1 cellular context compared by ENCODE assay signal in genomic region chr19:48961673-48962028, GRCh38.
A peak's percentile ranks its signal among the peaks of the same experiment; 100 is the strongest.
TF ChIP-seq lines count a peak whose summit lies in the region.

No MANE protein-coding gene starts in this region.

TF ChIP-seq in HepG2, 621 proteins besides CTCF, POLR2A, EP300 and RAD21 (continued from another document and continues in another):
- TF ChIP-seq JUND (CRISPR knock-in tag; IDR thresholded peaks at IDR 0.05) (no peak), HINFP (CRISPR knock-in tag; IDR thresholded peaks at IDR 0.05; ENCODE audit: low read depth) (0 out of 2 replicates have a peak, but pooled peaks have one; percentile 17), MIXL1 (CRISPR knock-in tag; IDR thresholded peaks at IDR 0.05) (no peak), BRD4 (CRISPR knock-in tag; IDR thresholded peaks at IDR 0.05) (0 out of 2 replicates have a peak, but pooled peaks have one; percentile 3), RFX1 (IDR thresholded peaks at IDR 0.05) (no peak), ZNF672 (CRISPR knock-in tag; IDR thresholded peaks at IDR 0.05) (no peak), HNRNPK (IDR thresholded peaks at IDR 0.05; ENCODE audit: low read depth, low read length, poor library complexity, severe bottlenecking) (no peak), NCOA5 (CRISPR knock-in tag; IDR thresholded peaks at IDR 0.05) (no peak), ZBTB21 (CRISPR knock-in tag; IDR thresholded peaks at IDR 0.05) (no peak), SCMH1 (CRISPR knock-in tag; IDR thresholded peaks at IDR 0.05; ENCODE audit: borderline replicate concordance) (no peak), ZNF839 (CRISPR knock-in tag; IDR thresholded peaks at IDR 0.05; ENCODE audit: borderline replicate concordance) (no peak), AKNA (CRISPR knock-in tag; IDR thresholded peaks at IDR 0.05; ENCODE audit: borderline replicate concordance) (no peak), RBM39 (IDR thresholded peaks at IDR 0.05; ENCODE audit: low read depth, low read length, poor library complexity, severe bottlenecking) (no peak), ZNF275 (CRISPR knock-in tag; IDR thresholded peaks at IDR 0.05; ENCODE audit: borderline replicate concordance) (no peak), PRMT3 (CRISPR knock-in tag; IDR thresholded peaks at IDR 0.05; ENCODE audit: borderline replicate concordance, low read depth) (no peak), ZNF879 (CRISPR knock-in tag; IDR thresholded peaks at IDR 0.05) (0 out of 2 replicates have a peak, but pooled peaks have one; percentile 53), LCORL (IDR thresholded peaks at IDR 0.05) (no peak), LCORL (CRISPR knock-in tag; IDR thresholded peaks at IDR 0.05) (no peak), IKZF4 (CRISPR knock-in tag; IDR thresholded peaks at IDR 0.05; ENCODE audit: borderline replicate concordance, low read depth, not compliant biosample characterization) (peak; percentile 25), PITX1 (CRISPR knock-in tag; IDR thresholded peaks at IDR 0.05) (no peak), ZMAT3 (CRISPR knock-in tag; conservative IDR thresholded peaks at IDR 0.05) (0 out of 2 replicates have a peak, but pooled peaks have one; percentile 20), ZNF142 (CRISPR knock-in tag; IDR thresholded peaks at IDR 0.05) (peak; percentile 6; the same call in 1 of the 2 replicates), CEBPZ (IDR thresholded peaks at IDR 0.05; ENCODE audit: low read length) (no peak), ZNF564 (CRISPR knock-in tag; IDR thresholded peaks at IDR 0.05) (no peak), BRCA1 (CRISPR knock-in tag; IDR thresholded peaks at IDR 0.05) (no peak), ZNF639 (CRISPR knock-in tag; conservative IDR thresholded peaks at IDR 0.05) (no peak), ZNF280B (CRISPR knock-in tag; IDR thresholded peaks at IDR 0.05; ENCODE audit: borderline replicate concordance) (no peak), SALL2 (CRISPR knock-in tag; IDR thresholded peaks at IDR 0.05) (no peak), TMF1 (CRISPR knock-in tag; IDR thresholded peaks at IDR 0.05; ENCODE audit: low read depth) (no peak), ZNF160 (CRISPR knock-in tag; IDR thresholded peaks at IDR 0.05) (no peak), ZNF225 (CRISPR knock-in tag; IDR thresholded peaks at IDR 0.05) (no peak; the same call in 1 of the 2 replicates), HNRNPL (IDR thresholded peaks at IDR 0.05; ENCODE audit: low read depth, low read length) (no peak), ZNF776 (CRISPR knock-in tag; IDR thresholded peaks at IDR 0.05) (no peak), ZSCAN12 (CRISPR knock-in tag; IDR thresholded peaks at IDR 0.05) (no peak), DPF2 (CRISPR knock-in tag; IDR thresholded peaks at IDR 0.05; ENCODE audit: borderline replicate concordance, low read depth) (0 out of 2 replicates have a peak, but pooled peaks have one; percentile 8), SKIL (CRISPR knock-in tag; IDR thresholded peaks at IDR 0.05; ENCODE audit: borderline replicate concordance) (no peak), ZNF577 (CRISPR knock-in tag; IDR thresholded peaks at IDR 0.05; ENCODE audit: borderline replicate concordance, low read depth) (no peak), POLR2AphosphoS2 (IDR thresholded peaks at IDR 0.05; ENCODE audit: low read depth, low read length) (no peak), SIN3B (IDR thresholded peaks at IDR 0.05; ENCODE audit: low read length) (no peak)
